ENCODE assay signal across 18 cellular contexts in the genomic region with DNA sequence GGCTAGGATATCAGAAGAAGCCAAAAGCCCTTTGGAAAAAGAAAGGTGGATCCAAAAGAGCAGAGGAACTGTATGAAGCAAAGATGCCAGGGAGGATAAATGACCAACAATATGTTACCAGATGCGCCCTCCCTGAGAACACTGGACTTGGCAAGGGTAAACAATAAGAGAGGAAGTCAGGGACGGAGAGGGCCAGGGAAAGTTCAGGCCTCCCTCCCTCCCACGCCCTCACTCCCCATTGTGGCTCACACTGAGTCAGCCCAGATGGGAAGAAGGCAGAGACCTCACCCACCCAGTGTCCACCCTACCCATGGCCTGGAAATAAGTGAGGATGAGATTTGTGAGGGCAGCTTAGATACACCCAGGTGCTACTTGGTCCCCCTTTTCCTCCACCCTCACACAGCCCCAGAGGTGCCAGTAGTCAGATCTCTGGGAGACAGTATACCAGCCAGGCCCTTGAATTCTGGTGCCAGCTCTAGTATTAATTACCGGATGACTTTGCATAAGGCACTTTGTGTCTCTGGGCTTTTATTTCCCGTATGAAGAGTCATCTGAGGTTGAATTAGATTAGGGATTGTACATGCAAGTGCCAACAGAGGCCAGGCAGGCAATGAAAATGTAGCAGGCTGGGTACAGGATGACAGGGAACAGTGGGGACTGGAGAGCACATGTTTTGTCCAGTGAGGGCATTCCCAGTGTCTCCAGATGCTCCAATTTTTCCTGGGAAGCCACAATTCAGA. TPM values are rescaled to one million over a fixed set of nuclear protein-coding genes. Genes with fewer than 3 reads are reported as not detected.
A peak's percentile ranks its signal among the peaks of the same experiment; 100 is the strongest.
DNase-seq lines count a peak whose midpoint lies in the region; ATAC-seq and TF ChIP-seq lines count a peak whose summit lies in the region.
"Had no signal": no experiment of that assay in that cellular context is flagged by ENCODE, and none has a peak within 500 bp of the region (broad histone marks: within the 10 kb centered on the region; RNA-seq: fewer than 3 reads in every experiment).

No MANE protein-coding gene starts in this region.

- intact Hi-C loops in left lung (cut with DNase I) (loop anchor here in 1 of 2 donors (10.0 kb wide), 1 partner anchor 96 kb away; no protein-coding TSS in a partner anchor), upper lobe of right lung (cut with DNase I) (loop anchor here (10.0 kb wide), 1 partner anchor 266 kb away; no protein-coding TSS in a partner anchor)

- ATAC-seq in left lung (peak; percentile 79), upper lobe of right lung (peak; percentile 90), HG02884 (IDR thresholded peaks at IDR 0.05; ENCODE audit: unreplicated experiment) (no peak)
- ATAC-seq: activated T-cell treated with anti-CD3 and anti-CD28 coated beads, Interleukin-2, amount 50 U/mL, for 72 hours; natural killer cell treated with Interleukin-12 subunit alpha and Interleukin-12 subunit beta and Interleukin-15 and Interleukin-18, amount 100 ng/mL, for 72 hours had no signal

- TF ChIP-seq CTCF in epithelial cell of esophagus (IDR thresholded peaks at IDR 0.05; ENCODE audit: insufficient read depth, low read depth, low read length, missing control alignments), result no peak
- no peak for TF ChIP-seq CTCF in left lung (IDR thresholded peaks at IDR 0.05)
- TF ChIP-seq CTCF in upper lobe of right lung (IDR thresholded peaks at IDR 0.05), result no peak

- DNase-seq in RPMI7951 (ENCODE audit: low read depth) (peak; percentile 67), epithelial cell of esophagus (ENCODE audit: low read depth) (peak; percentile 31), left lung (no peak), upper lobe of right lung (peak; percentile 65), epidermal melanocyte (ENCODE audit: insufficient read length, low spot score) (no peak), COLO829 (ENCODE audit: low spot score) (no peak)
- DNase-seq: activated CD4-positive, alpha-beta memory T cell treated with anti-CD3 and anti-CD28 coated beads for 36 hours; activated T-cell treated with anti-CD3 and anti-CD28 coated beads, Interleukin-2, amount 50 U/mL, for 72 hours; C1 segment of cervical spinal cord; DMS53; Karpas-422; NCI-H1694 treated with DMSO at 0.1 percent for 48 hours; NCI-H524; retina; stimulated activated CD4-positive, alpha-beta T cell treated with anti-CD3 and anti-CD28 coated beads, Interleukin-2, amount 100 ng/mL, for 48 hours; testis had no signal

- H3K27ac ChIP-seq in left lung (peak overlapping the region in 1 of 2 donors; percentile 57), upper lobe of right lung (peak overlapping the region; percentile 56)
- H3K27ac ChIP-seq: testis had no signal

- no peak overlapping the region for H3K4me3 ChIP-seq in epithelial cell of esophagus (ENCODE audit: low read length)
- no peak overlapping the region for H3K4me3 ChIP-seq in left lung
- no peak overlapping the region for H3K4me3 ChIP-seq in upper lobe of right lung
- H3K4me3 ChIP-seq: testis had no signal

- no peaks in the 10 kb centered on the region for H3K36me3 ChIP-seq in left lung
- no peaks in the 10 kb centered on the region for H3K36me3 ChIP-seq in upper lobe of right lung

- H3K27me3 ChIP-seq in left lung (no peaks in the 10 kb centered on the region), upper lobe of right lung (no peaks in the 10 kb centered on the region)
- H3K27me3 ChIP-seq: testis had no signal

- H3K4me1 ChIP-seq in left lung, result peaks cover 7 to 18% of the 10 kb centered on the region in 2 donors
- peaks cover 13% of the 10 kb centered on the region for H3K4me1 ChIP-seq in upper lobe of right lung
- H3K4me1 ChIP-seq: testis had no signal

- H3K9me3 ChIP-seq in left lung (no peaks in the 10 kb centered on the region), upper lobe of right lung (no peaks in the 10 kb centered on the region)
- H3K9me3 ChIP-seq: testis had no signal

RNA-seq across cellular contexts. Expression of a gene that starts 35.1 kb away (rescaled TPM):
- 2.6 TPM in 2 replicates for total RNA-seq in RPMI7951 (2014; rRNA removed; shearing (Covaris generic))
- total RNA-seq in left lung, result 10 to 100 TPM; 49.0 to 70.6 TPM
- 60.7 TPM for total RNA-seq in upper lobe of right lung

Comparison
In these comparisons a context has a peak if more than half of its experiments do, and no peak if none do; other contexts are left out.
1. DNase-seq: peak in RPMI7951 (single experiment), epithelial cell of esophagus (single experiment) and upper lobe of right lung (single experiment); none in left lung (0 of 2), epidermal melanocyte (single experiment) and COLO829 (single experiment).
2. RNA of a gene that starts 35.1 kb away (total RNA-seq): 49.0 to 70.6 TPM in left lung and 60.7 TPM in upper lobe of right lung (single experiment); 2.6 TPM in RPMI7951; every median in the first group is over 10 times any median in the second.